20 cellular contexts compared by ENCODE assay signal in the genomic region with DNA sequence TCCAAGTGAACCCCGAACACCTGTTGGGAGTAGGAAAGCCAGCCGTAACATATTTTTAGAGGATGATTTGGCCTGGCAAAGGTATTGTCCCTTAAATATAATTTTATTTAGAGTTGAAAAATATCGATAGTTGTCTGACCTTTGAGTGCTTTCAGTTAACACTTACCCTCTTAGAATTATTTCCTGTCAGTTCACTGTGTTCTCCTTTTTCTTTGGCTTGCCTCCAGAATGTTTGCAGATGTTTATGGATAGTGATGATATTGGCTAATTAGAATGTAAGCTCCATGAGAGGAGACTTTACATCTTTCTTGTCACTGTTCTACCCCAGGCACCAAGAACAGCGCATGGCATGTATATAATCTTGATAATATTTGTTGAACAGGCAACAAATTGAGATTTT.
"Had no signal": no experiment of that assay in that cellular context is flagged by ENCODE, and none has a peak within 500 bp of the region (broad histone marks: within the 10 kb centered on the region; RNA-seq: fewer than 3 reads in every experiment).

No MANE protein-coding gene starts in this region.

- H3K27ac Mint-ChIP-seq: activated CD4-positive, alpha-beta T cell treated with anti-CD3 and anti-CD28 coated beads, Interleukin-2, amount 10 ng/mL, durations not matched to agents 7 days and 5 days; activated T-helper 2 cell treated with anti-CD3 and anti-CD28 coated beads, Interferon-gamma antibody, Interleukin-2, Interleukin-4, amounts not matched to agents 10 μg/mL and 5 μg/mL and 100 μg/mL, durations not matched to agents 14 hours and 24 hours and 36 hours; natural killer cell treated with Interleukin-12 subunit alpha and Interleukin-12 subunit beta and Interleukin-15 and Interleukin-18, amount 100 ng/mL, for 72 hours; progenitor cell of endocrine pancreas; type B pancreatic cell; WTC11 had no signal

- H3K4me3 Mint-ChIP-seq: activated CD4-positive, alpha-beta T cell treated with anti-CD3 and anti-CD28 coated beads, Interleukin-2, amount 10 ng/mL, durations not matched to agents 7 days and 5 days; immature natural killer cell; natural killer cell treated with Interleukin-12 subunit alpha and Interleukin-12 subunit beta and Interleukin-15 and Interleukin-18, amount 100 ng/mL, for 72 hours; type B pancreatic cell; WTC11 had no signal

- H3K4me3 ChIP-seq: body of pancreas, lung, suprapubic skin had no signal

- H3K27me3 Mint-ChIP-seq: activated CD4-positive, alpha-beta T cell treated with anti-CD3 and anti-CD28 coated beads, Interleukin-2, amount 10 ng/mL, durations not matched to agents 7 days and 5 days; natural killer cell treated with Interleukin-12 subunit alpha and Interleukin-12 subunit beta and Interleukin-15 and Interleukin-18, amount 100 ng/mL, for 72 hours; progenitor cell of endocrine pancreas; type B pancreatic cell had no signal

- H3K4me1 Mint-ChIP-seq: WTC11 had no signal

- H3K9me3 Mint-ChIP-seq: immature natural killer cell; natural killer cell treated with Interleukin-12 subunit alpha and Interleukin-12 subunit beta and Interleukin-15 and Interleukin-18, amount 100 ng/mL, for 72 hours had no signal

- H3K27me3 ChIP-seq: body of pancreas, suprapubic skin had no signal

- DNase-seq: activated CD4-positive, alpha-beta T cell treated with anti-CD3 and anti-CD28 coated beads, Interleukin-2, amount 10 ng/mL, durations not matched to agents 7 days and 5 days; activated CD8-positive, alpha-beta memory T cell treated with anti-CD3 and anti-CD28 coated beads for 24 hours; activated naive CD4-positive, alpha-beta T cell treated with anti-CD3 and anti-CD28 coated beads, Interleukin-2, amount 50 U/mL, for 16 hours; activated T-cell treated with anti-CD3 and anti-CD28 coated beads for 4 hours; amniotic stem cell; body of pancreas; dermis blood vessel endothelial cell; glutamatergic neuron; immature natural killer cell; occipital lobe; stimulated activated CD4-positive, alpha-beta T cell treated with anti-CD3 and anti-CD28 coated beads, Interleukin-2, amount 100 ng/mL, for 48 hours; stimulated activated naive CD4-positive, alpha-beta T cell treated with Interleukin-2 at 50 U/mL for 16 hours had no signal

- ATAC-seq: body of pancreas; natural killer cell treated with Interleukin-12 subunit alpha and Interleukin-12 subunit beta and Interleukin-15 and Interleukin-18, amount 100 ng/mL, for 72 hours; sciatic nerve; WTC11 had no signal

- H3K27ac ChIP-seq: body of pancreas, suprapubic skin had no signal

- H3K9me3 ChIP-seq: body of pancreas, suprapubic skin had no signal
